ENCODE assay signal across 16 cellular contexts in genomic region chr2:213105212-213105611, GRCh38. TPM values are rescaled to one million over a fixed set of nuclear protein-coding genes. Genes with fewer than 3 reads are reported as not detected.
A peak's percentile ranks its signal among the peaks of the same experiment; 100 is the strongest.
DNase-seq lines count a peak whose midpoint lies in the region; ATAC-seq and TF ChIP-seq lines count a peak whose summit lies in the region.
"Had no signal": no experiment of that assay in that cellular context is flagged by ENCODE, and none has a peak within 500 bp of the region (broad histone marks: within the 10 kb centered on the region; RNA-seq: fewer than 3 reads in every experiment).

No MANE protein-coding gene starts in this region.

- intact Hi-C loops in Right ventricle myocardium inferior (cut with DNase I) (no loop called here), left cardiac atrium (cut with DNase I) (no loop called here), heart right ventricle (cut with DNase I) (no loop called here), right lobe of liver (cut with DNase I) (no loop called here)

- H3K4me1 Mint-ChIP-seq in stimulated activated naive CD8-positive, alpha-beta T cell treated with anti-CD3 and anti-CD28 coated beads, Interleukin-15, amount 100 ng/mL, for 72 hours: peaks cover 48% of the 10 kb centered on the region

- no peak for DNase-seq in Right ventricle myocardium inferior (ENCODE audit: missing footprints)
- DNase-seq in left cardiac atrium: no peak
- no peak for DNase-seq in SK-N-MC (ENCODE audit: low read depth, low spot score)
- DNase-seq in heart right ventricle: no peak
- no peak for DNase-seq in stimulated activated naive CD8-positive, alpha-beta T cell treated with anti-CD3 and anti-CD28 coated beads, Interleukin-15, amount 100 ng/mL, for 72 hours
- DNase-seq in HuH-7.5 (ENCODE audit: low spot score): no peak
- DNase-seq in NCI-H187 treated with DMSO at 0.1 percent for 48 hours (lab: John Stamatoyannopoulos, UW): no peak
- DNase-seq in right lobe of liver: no peak
- DNase-seq: activated B cell treated with CpG ODN at 0.5 μM for 24 hours; activated naive CD4-positive, alpha-beta T cell treated with Interleukin-2 at 50 U/mL for 16 hours; H7; NCI-H2029 treated with DMSO at 0.1 percent for 48 hours; occipital lobe had no signal

- ATAC-seq in Right ventricle myocardium inferior (peak; percentile 35), left cardiac atrium (no peak), heart right ventricle (peak in 5 of 8 donors; percentile 14 to 49 (median 34)), right lobe of liver (no peak)
- no peak for ATAC-seq in stimulated activated naive CD8-positive, alpha-beta T cell treated with anti-CD3 and anti-CD28 coated beads, Interleukin-15, amount 100 ng/mL, for 72 hours
- ATAC-seq: gastroesophageal sphincter, left lobe of liver had no signal

- no peaks in the 10 kb centered on the region for H3K9me3 Mint-ChIP-seq in stimulated activated naive CD8-positive, alpha-beta T cell treated with anti-CD3 and anti-CD28 coated beads, Interleukin-15, amount 100 ng/mL, for 72 hours
- H3K9me3 Mint-ChIP-seq: activated B cell treated with CpG ODN at 0.5 μM for 24 hours, brain had no signal

- H3K4me1 ChIP-seq in heart right ventricle: peaks cover 0 to 26% (median 3%) of the 10 kb centered on the region in 9 donors
- H3K4me1 ChIP-seq in right lobe of liver: peaks cover 0 to 5% (median 0%) of the 10 kb centered on the region in 4 donors

- TF ChIP-seq CTCF in heart right ventricle (IDR thresholded peaks at IDR 0.05) (no peak), right lobe of liver (IDR thresholded peaks at IDR 0.05) (no peak)

- H3K36me3 ChIP-seq in SK-N-MC (ENCODE audit: insufficient read depth, low read length): no peaks in the 10 kb centered on the region
- H3K36me3 ChIP-seq in heart right ventricle: no peaks in the 10 kb centered on the region
- no peaks in the 10 kb centered on the region for H3K36me3 ChIP-seq in right lobe of liver
- H3K36me3 ChIP-seq: gastroesophageal sphincter had no signal

- H3K4me3 Mint-ChIP-seq in stimulated activated naive CD8-positive, alpha-beta T cell treated with anti-CD3 and anti-CD28 coated beads, Interleukin-15, amount 100 ng/mL, for 72 hours: peak overlapping the region; percentile 56 to 71
- H3K4me3 Mint-ChIP-seq: brain had no signal

- H3K27me3 ChIP-seq in heart right ventricle: no peaks in the 10 kb centered on the region
- H3K27me3 ChIP-seq in right lobe of liver: no peaks in the 10 kb centered on the region
- H3K27me3 ChIP-seq: gastroesophageal sphincter had no signal

- H3K9me3 ChIP-seq in SK-N-MC (ENCODE audit: low read depth, low read length) (no peaks in the 10 kb centered on the region), heart right ventricle (no peaks in the 10 kb centered on the region), right lobe of liver (no peaks in the 10 kb centered on the region)
- H3K9me3 ChIP-seq: gastroesophageal sphincter had no signal

- H3K27ac Mint-ChIP-seq in stimulated activated naive CD8-positive, alpha-beta T cell treated with anti-CD3 and anti-CD28 coated beads, Interleukin-15, amount 100 ng/mL, for 72 hours: no peak overlapping the region
- H3K27ac Mint-ChIP-seq: activated B cell treated with CpG ODN at 0.5 μM for 24 hours, brain had no signal

- H3K4me3 ChIP-seq in SK-N-MC (no peak overlapping the region), heart right ventricle (no peak overlapping the region), right lobe of liver (no peak overlapping the region)
- H3K4me3 ChIP-seq: gastroesophageal sphincter had no signal

- TF ChIP-seq POLR2A in right lobe of liver (IDR thresholded peaks at IDR 0.05): no peak

- 57 to 58% methylated on average over 3 of the region's 3 CpGs for WGBS in heart right ventricle, 2 donors
- WGBS in right lobe of liver (ENCODE audit: insufficient coverage, low coverage, low lambda C conversion rate, missing lambda C conversion rate): 70% methylated on average over 3 of the region's 3 CpGs

- H3K27ac ChIP-seq in SK-N-MC (peak overlapping the region; percentile 63), heart right ventricle (peak overlapping the region in 2 of 10 donors; percentile 42 to 46), right lobe of liver (no peak overlapping the region)
- H3K27ac ChIP-seq: gastroesophageal sphincter had no signal

- H3K9ac ChIP-seq in SK-N-MC (ENCODE audit: insufficient read length): no peak overlapping the region

- peaks cover 8% of the 10 kb centered on the region for H3K27me3 Mint-ChIP-seq in stimulated activated naive CD8-positive, alpha-beta T cell treated with anti-CD3 and anti-CD28 coated beads, Interleukin-15, amount 100 ng/mL, for 72 hours
- H3K27me3 Mint-ChIP-seq: activated B cell treated with CpG ODN at 0.5 μM for 24 hours had no signal

RNA-seq across cellular contexts. Expression of gene IKZF2, which starts 46.2 kb away (rescaled TPM):
- total RNA-seq in Right ventricle myocardium inferior (4.7 TPM), left cardiac atrium (1 to 10 TPM; 3.8 to 6.3 TPM), heart right ventricle (1 to 10 TPM; 2.0 to 8.1 (median 6.0) TPM), right lobe of liver (1 to 10 TPM; 1.1 to 4.1 (median 1.9) TPM)
- polyA plus RNA-seq in heart right ventricle: under 1 TPM; 0.36 to 0.80 TPM

Comparison
In these comparisons a context has a peak if more than half of its experiments do, and no peak if none do; other contexts are left out.
1. ATAC-seq: peak in Right ventricle myocardium inferior (single experiment) and heart right ventricle (5 of 8); none in left cardiac atrium (0 of 2), stimulated activated naive CD8-positive, alpha-beta T cell treated with anti-CD3 and anti-CD28 coated beads, Interleukin-15, amount 100 ng/mL, for 72 hours (single experiment) and right lobe of liver (0 of 4).